1 cellular context compared by ENCODE assay signal in the genomic region with DNA sequence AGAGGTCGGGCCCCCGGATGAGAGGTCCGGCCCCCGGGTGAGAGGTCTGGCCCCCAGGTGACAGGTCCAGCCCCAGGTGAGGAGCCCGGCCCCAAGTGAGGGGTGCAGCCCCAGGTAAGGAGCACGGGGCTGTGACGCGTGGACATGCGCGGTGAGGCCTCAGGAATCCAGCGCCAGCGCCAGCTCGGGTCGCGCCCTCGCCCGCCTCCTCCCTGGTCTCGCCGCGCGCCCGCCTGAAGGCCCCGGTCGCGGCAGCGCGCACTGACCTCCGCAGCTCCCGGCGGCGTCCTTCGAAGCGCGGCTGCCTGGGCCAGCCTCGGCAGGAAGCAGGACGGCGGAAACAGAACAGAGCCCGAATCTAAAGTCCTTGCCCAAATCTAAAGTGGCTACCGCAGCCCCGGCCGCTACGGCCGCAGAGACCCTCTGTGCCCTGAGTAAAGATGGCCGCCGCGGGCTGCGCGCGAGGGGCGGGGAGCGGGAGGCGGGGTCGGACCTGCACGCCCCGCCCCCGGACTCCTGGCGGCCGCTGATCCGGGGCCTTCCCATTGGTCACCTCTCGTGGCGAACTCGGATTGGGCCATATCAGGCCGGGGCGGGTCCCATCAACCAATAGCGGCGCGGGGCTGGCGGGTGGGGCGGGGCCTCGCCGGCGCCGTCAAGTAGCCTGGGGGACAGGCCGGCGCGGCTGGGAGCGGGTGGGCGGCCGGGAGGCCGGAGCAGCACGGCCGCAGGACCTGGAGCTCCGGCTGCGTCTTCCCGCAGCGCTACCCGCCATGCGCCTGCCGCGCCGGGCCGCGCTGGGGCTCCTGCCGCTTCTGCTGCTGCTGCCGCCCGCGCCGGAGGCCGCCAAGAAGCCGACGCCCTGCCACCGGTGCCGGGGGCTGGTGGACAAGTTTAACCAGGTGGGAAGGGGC.
TF ChIP-seq lines count a peak whose summit lies in the region.

A gene (minus strand): TSS at position 442 of the 914 bp plus-strand sequence. CDS start 4,673 bp downstream, outside the sequence.
A gene with protein sequence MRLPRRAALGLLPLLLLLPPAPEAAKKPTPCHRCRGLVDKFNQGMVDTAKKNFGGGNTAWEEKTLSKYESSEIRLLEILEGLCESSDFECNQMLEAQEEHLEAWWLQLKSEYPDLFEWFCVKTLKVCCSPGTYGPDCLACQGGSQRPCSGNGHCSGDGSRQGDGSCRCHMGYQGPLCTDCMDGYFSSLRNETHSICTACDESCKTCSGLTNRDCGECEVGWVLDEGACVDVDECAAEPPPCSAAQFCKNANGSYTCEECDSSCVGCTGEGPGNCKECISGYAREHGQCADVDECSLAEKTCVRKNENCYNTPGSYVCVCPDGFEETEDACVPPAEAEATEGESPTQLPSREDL (plus strand): TSS at position 638 of the 914 bp plus-strand sequence. CDS start 136 bp downstream, at position 774.

TF ChIP-seq in H1, 55 proteins besides CTCF, POLR2A, EP300 and RAD21:
- TF ChIP-seq SP1 (IDR thresholded peaks at IDR 0.05; ENCODE audit: low read depth, low read length) (peak; percentile 64), BRCA1 (IDR thresholded peaks at IDR 0.05; ENCODE audit: low read depth, low read length) (no peak), SIN3A (conservative IDR thresholded peaks at IDR 0.05 in 1 of 2, IDR thresholded peaks at IDR 0.05 in 1 of 2; ENCODE audit: low read depth in 1 of 2, low read length in 2 of 2) (peak; percentile 47 to 72; a peak in 2 of 4 replicates), RFX5 (IDR thresholded peaks at IDR 0.05; ENCODE audit: borderline replicate concordance, low read depth, low read length) (no peak), MAFK (IDR thresholded peaks at IDR 0.05; ENCODE audit: low read depth, low read length) (no peak), CREB1 (IDR thresholded peaks at IDR 0.05) (peak; percentile 87), SP2 (IDR thresholded peaks at IDR 0.05; ENCODE audit: low read length) (no peak), POLR2AphosphoS5 (IDR thresholded peaks at IDR 0.05; ENCODE audit: low read depth, low read length) (peak; percentile 39; the same call in 1 of the 2 replicates), YY1 (IDR thresholded peaks at IDR 0.05; ENCODE audit: low read depth, low read length) (peak; percentile 99), POU5F1 (IDR thresholded peaks at IDR 0.05; ENCODE audit: low read depth, low read length) (no peak), CBX5 (IDR thresholded peaks at IDR 0.05; ENCODE audit: low read depth, low read length) (no peak), KDM4A (IDR thresholded peaks at IDR 0.05; ENCODE audit: low read depth, low read length, severe bottlenecking) (peak; percentile 37), SUZ12 (IDR thresholded peaks at IDR 0.05; ENCODE audit: low read length) (no peak), EGR1 (IDR thresholded peaks at IDR 0.05; ENCODE audit: borderline replicate concordance, low read depth, low read length) (no peak), TBP (IDR thresholded peaks at IDR 0.05; ENCODE audit: low read depth, low read length) (no peak), SIRT6 (IDR thresholded peaks at IDR 0.05; ENCODE audit: low read length) (no peak), TCF12 (IDR thresholded peaks at IDR 0.05; ENCODE audit: low read depth, low read length) (no peak), NRF1 (IDR thresholded peaks at IDR 0.05; ENCODE audit: low read depth, low read length) (peak; percentile 56), BACH1 (IDR thresholded peaks at IDR 0.05; ENCODE audit: low read length) (no peak), ASH2L (IDR thresholded peaks at IDR 0.05; ENCODE audit: low read length) (peak; percentile 77), TEAD4 (IDR thresholded peaks at IDR 0.05; ENCODE audit: low read depth, low read length) (no peak), RNF2 (IDR thresholded peaks at IDR 0.05; ENCODE audit: borderline replicate concordance, low read depth, low read length, missing control alignments, poor library complexity, severe bottlenecking) (no peak), RBBP5 (IDR thresholded peaks at IDR 0.05; ENCODE audit: borderline replicate concordance, low read depth, low read length) (peak; percentile 43; the same call in 1 of the 2 replicates), HDAC2 (IDR thresholded peaks at IDR 0.05; ENCODE audit: borderline replicate concordance in 1 of 2, low read depth in 2 of 2, low read length in 2 of 2) (no peak; a peak in 2 of 4 replicates), SRF (IDR thresholded peaks at IDR 0.05; ENCODE audit: low read depth, low read length) (no peak), CHD2 (IDR thresholded peaks at IDR 0.05; ENCODE audit: low read length) (peak; percentile 49), KDM1A (IDR thresholded peaks at IDR 0.05; ENCODE audit: borderline replicate concordance, low read length) (no peak), CTBP2 (IDR thresholded peaks at IDR 0.05; ENCODE audit: borderline replicate concordance, insufficient read depth, insufficient read length, low read length) (no peak), TAF1 (IDR thresholded peaks at IDR 0.05; ENCODE audit: low read depth, low read length) (peak; percentile 42; the same call in 1 of the 2 replicates), SIX5 (IDR thresholded peaks at IDR 0.05; ENCODE audit: low read depth, low read length) (no peak; the same call in 1 of the 2 replicates), NANOG (IDR thresholded peaks at IDR 0.05; ENCODE audit: insufficient read depth, low read depth, low read length, poor library complexity, severe bottlenecking) (no peak), GABPA (IDR thresholded peaks at IDR 0.05; ENCODE audit: borderline replicate concordance, insufficient read depth, low read length) (peak; percentile 29; the same call in 1 of the 2 replicates), PHF8 (conservative IDR thresholded peaks at IDR 0.05; ENCODE audit: low read depth, low read length) (peak; percentile 70; the same call in 1 of the 2 replicates), HDAC6 (IDR thresholded peaks at IDR 0.05; ENCODE audit: low read depth, low read length) (no peak)
- TF ChIP-seq, protein P1, sequence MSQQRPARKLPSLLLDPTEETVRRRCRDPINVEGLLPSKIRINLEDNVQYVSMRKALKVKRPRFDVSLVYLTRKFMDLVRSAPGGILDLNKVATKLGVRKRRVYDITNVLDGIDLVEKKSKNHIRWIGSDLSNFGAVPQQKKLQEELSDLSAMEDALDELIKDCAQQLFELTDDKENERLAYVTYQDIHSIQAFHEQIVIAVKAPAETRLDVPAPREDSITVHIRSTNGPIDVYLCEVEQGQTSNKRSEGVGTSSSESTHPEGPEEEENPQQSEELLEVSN (IDR thresholded peaks at IDR 0.05): peak; percentile 22; the same call in 1 of the 2 replicates
- TF ChIP-seq, protein P2, sequence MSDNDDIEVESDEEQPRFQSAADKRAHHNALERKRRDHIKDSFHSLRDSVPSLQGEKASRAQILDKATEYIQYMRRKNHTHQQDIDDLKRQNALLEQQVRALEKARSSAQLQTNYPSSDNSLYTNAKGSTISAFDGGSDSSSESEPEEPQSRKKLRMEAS (IDR thresholded peaks at IDR 0.05): peak; percentile 62
- TF ChIP-seq, protein P3, sequence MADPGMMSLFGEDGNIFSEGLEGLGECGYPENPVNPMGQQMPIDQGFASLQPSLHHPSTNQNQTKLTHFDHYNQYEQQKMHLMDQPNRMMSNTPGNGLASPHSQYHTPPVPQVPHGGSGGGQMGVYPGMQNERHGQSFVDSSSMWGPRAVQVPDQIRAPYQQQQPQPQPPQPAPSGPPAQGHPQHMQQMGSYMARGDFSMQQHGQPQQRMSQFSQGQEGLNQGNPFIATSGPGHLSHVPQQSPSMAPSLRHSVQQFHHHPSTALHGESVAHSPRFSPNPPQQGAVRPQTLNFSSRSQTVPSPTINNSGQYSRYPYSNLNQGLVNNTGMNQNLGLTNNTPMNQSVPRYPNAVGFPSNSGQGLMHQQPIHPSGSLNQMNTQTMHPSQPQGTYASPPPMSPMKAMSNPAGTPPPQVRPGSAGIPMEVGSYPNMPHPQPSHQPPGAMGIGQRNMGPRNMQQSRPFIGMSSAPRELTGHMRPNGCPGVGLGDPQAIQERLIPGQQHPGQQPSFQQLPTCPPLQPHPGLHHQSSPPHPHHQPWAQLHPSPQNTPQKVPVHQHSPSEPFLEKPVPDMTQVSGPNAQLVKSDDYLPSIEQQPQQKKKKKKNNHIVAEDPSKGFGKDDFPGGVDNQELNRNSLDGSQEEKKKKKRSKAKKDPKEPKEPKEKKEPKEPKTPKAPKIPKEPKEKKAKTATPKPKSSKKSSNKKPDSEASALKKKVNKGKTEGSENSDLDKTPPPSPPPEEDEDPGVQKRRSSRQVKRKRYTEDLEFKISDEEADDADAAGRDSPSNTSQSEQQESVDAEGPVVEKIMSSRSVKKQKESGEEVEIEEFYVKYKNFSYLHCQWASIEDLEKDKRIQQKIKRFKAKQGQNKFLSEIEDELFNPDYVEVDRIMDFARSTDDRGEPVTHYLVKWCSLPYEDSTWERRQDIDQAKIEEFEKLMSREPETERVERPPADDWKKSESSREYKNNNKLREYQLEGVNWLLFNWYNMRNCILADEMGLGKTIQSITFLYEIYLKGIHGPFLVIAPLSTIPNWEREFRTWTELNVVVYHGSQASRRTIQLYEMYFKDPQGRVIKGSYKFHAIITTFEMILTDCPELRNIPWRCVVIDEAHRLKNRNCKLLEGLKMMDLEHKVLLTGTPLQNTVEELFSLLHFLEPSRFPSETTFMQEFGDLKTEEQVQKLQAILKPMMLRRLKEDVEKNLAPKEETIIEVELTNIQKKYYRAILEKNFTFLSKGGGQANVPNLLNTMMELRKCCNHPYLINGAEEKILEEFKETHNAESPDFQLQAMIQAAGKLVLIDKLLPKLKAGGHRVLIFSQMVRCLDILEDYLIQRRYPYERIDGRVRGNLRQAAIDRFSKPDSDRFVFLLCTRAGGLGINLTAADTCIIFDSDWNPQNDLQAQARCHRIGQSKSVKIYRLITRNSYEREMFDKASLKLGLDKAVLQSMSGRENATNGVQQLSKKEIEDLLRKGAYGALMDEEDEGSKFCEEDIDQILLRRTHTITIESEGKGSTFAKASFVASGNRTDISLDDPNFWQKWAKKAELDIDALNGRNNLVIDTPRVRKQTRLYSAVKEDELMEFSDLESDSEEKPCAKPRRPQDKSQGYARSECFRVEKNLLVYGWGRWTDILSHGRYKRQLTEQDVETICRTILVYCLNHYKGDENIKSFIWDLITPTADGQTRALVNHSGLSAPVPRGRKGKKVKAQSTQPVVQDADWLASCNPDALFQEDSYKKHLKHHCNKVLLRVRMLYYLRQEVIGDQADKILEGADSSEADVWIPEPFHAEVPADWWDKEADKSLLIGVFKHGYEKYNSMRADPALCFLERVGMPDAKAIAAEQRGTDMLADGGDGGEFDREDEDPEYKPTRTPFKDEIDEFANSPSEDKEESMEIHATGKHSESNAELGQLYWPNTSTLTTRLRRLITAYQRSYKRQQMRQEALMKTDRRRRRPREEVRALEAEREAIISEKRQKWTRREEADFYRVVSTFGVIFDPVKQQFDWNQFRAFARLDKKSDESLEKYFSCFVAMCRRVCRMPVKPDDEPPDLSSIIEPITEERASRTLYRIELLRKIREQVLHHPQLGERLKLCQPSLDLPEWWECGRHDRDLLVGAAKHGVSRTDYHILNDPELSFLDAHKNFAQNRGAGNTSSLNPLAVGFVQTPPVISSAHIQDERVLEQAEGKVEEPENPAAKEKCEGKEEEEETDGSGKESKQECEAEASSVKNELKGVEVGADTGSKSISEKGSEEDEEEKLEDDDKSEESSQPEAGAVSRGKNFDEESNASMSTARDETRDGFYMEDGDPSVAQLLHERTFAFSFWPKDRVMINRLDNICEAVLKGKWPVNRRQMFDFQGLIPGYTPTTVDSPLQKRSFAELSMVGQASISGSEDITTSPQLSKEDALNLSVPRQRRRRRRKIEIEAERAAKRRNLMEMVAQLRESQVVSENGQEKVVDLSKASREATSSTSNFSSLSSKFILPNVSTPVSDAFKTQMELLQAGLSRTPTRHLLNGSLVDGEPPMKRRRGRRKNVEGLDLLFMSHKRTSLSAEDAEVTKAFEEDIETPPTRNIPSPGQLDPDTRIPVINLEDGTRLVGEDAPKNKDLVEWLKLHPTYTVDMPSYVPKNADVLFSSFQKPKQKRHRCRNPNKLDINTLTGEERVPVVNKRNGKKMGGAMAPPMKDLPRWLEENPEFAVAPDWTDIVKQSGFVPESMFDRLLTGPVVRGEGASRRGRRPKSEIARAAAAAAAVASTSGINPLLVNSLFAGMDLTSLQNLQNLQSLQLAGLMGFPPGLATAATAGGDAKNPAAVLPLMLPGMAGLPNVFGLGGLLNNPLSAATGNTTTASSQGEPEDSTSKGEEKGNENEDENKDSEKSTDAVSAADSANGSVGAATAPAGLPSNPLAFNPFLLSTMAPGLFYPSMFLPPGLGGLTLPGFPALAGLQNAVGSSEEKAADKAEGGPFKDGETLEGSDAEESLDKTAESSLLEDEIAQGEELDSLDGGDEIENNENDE (IDR thresholded peaks at IDR 0.05; ENCODE audit: insufficient replicate concordance, low read length): no peak
